Comparison of ENCODE assay signal across 20 cellular contexts in genomic region chr5:172505403-172505759, GRCh38. TPM values are rescaled to one million over a fixed set of nuclear protein-coding genes. Genes with fewer than 3 reads are reported as not detected.
DNase-seq lines count a peak whose midpoint lies in the region; TF ChIP-seq lines count a peak whose summit lies in the region.
"Had no signal": no experiment of that assay in that cellular context is flagged by ENCODE, and none has a peak within 500 bp of the region (broad histone marks: within the 10 kb centered on the region; RNA-seq: fewer than 3 reads in every experiment).

No MANE protein-coding gene starts in this region.

- WGBS in esophagus muscularis mucosa: 78% methylated on average over 8 of the region's 8 CpGs

- H3K27me3 ChIP-seq in breast epithelium: no peaks in the 10 kb centered on the region
- H3K27me3 ChIP-seq in esophagus muscularis mucosa: no peaks in the 10 kb centered on the region
- H3K27me3 ChIP-seq: hepatocyte, upper lobe of right lung had no signal

- H3K27me3 Mint-ChIP-seq in MCF 10A (ENCODE audit: insufficient read depth, unreplicated experiment) (no peaks in the 10 kb centered on the region), progenitor cell of endocrine pancreas (peaks cover 56% of the 10 kb centered on the region)

- H3K27ac ChIP-seq in breast epithelium (peak overlapping the region in 1 of 2 donors; percentile 70), esophagus muscularis mucosa (replicated peaks in 1 of 4) (peak overlapping the region in 3 of 4 donors; percentile 57 to 76 (median 64))
- H3K27ac ChIP-seq: hepatocyte had no signal

- no peaks in the 10 kb centered on the region for H3K36me3 ChIP-seq in breast epithelium
- no peaks in the 10 kb centered on the region for H3K36me3 ChIP-seq in esophagus muscularis mucosa
- H3K36me3 ChIP-seq: upper lobe of right lung had no signal

- H3K27ac Mint-ChIP-seq in MCF 10A (ENCODE audit: low read depth, unreplicated experiment) (peak overlapping the region; percentile 77), progenitor cell of endocrine pancreas (no peak overlapping the region)
- H3K27ac Mint-ChIP-seq: activated naive CD8-positive, alpha-beta T cell treated with anti-CD3 and anti-CD28 coated beads, Interleukin-2, amount 50 U/mL, for 24 hours; HFFc6; naive thymus-derived CD4-positive, alpha-beta T cell had no signal

- no peak for TF ChIP-seq EP300 in esophagus muscularis mucosa (IDR thresholded peaks at IDR 0.05)

- H3K4me3 ChIP-seq in breast epithelium (no peak overlapping the region), esophagus muscularis mucosa (no peak overlapping the region)
- H3K4me3 ChIP-seq: body of pancreas, hepatocyte, upper lobe of right lung had no signal

- H3K9me3 Mint-ChIP-seq in MCF 10A (ENCODE audit: unreplicated experiment): no peaks in the 10 kb centered on the region
- H3K9me3 Mint-ChIP-seq in progenitor cell of endocrine pancreas (ENCODE audit: low read depth): no peaks in the 10 kb centered on the region
- H3K9me3 Mint-ChIP-seq: HFFc6 had no signal

- POLR2A ChIA-PET in MCF 10A (lab: Yijun Ruan, JAX): interaction anchor here (2.0 kb wide), 1 partner anchor 27 kb away, joined by 12 read pairs; no protein-coding TSS in a partner anchor

- BruUV-seq in MCF 10A (replicated peaks; lab: Mats Ljungman, UMichigan): no TSS peak

- H3K9me3 ChIP-seq in breast epithelium (no peaks in the 10 kb centered on the region), esophagus muscularis mucosa (no peaks in the 10 kb centered on the region)
- H3K9me3 ChIP-seq: body of pancreas, upper lobe of right lung had no signal

- H3K4me3 Mint-ChIP-seq in MCF 10A (ENCODE audit: unreplicated experiment): no peak overlapping the region
- no peak overlapping the region for H3K4me3 Mint-ChIP-seq in progenitor cell of endocrine pancreas (ENCODE audit: low read depth)
- H3K4me3 Mint-ChIP-seq: activated naive CD8-positive, alpha-beta T cell treated with anti-CD3 and anti-CD28 coated beads, Interleukin-2, amount 50 U/mL, for 24 hours; HFFc6; naive thymus-derived CD4-positive, alpha-beta T cell had no signal

- H3K4me1 Mint-ChIP-seq in MCF 10A (ENCODE audit: insufficient read depth, unreplicated experiment) (peaks cover 23% of the 10 kb centered on the region), progenitor cell of endocrine pancreas (ENCODE audit: low read depth) (peaks cover 14% of the 10 kb centered on the region)
- H3K4me1 Mint-ChIP-seq: activated naive CD8-positive, alpha-beta T cell treated with anti-CD3 and anti-CD28 coated beads, Interleukin-2, amount 50 U/mL, for 24 hours; naive thymus-derived CD4-positive, alpha-beta T cell had no signal

- intact Hi-C loops in MCF 10A (cut with micrococcal nuclease) (no loop called here), breast epithelium (cut with DNase I; ENCODE audit: low total_unique reads) (no loop called here), esophagus muscularis mucosa (cut with DNase I) (no loop called here)

- H3K36me3 Mint-ChIP-seq in MCF 10A (ENCODE audit: insufficient read depth, unreplicated experiment) (no peaks in the 10 kb centered on the region), progenitor cell of endocrine pancreas (ENCODE audit: insufficient read depth) (no peaks in the 10 kb centered on the region)

- DNase-seq in MCF 10A (ENCODE audit: unreplicated experiment) (no peak), breast epithelium (ENCODE audit: low spot score in 2 of 2) (no peak), esophagus muscularis mucosa (ENCODE audit: extremely low spot score) (peak; percentile 79), progenitor cell of endocrine pancreas (ENCODE audit: low spot score, unreplicated experiment) (peak; percentile 3), ureter (ENCODE audit: low spot score) (peak; percentile 25), GF-D8 (lab: John Stamatoyannopoulos, UW) (no peak), NCI-H345 treated with DMSO at 0.1 percent for 48 hours (lab: John Stamatoyannopoulos, UW; ENCODE audit: unreplicated experiment) (no peak), 8988T (no peak)
- DNase-seq: activated naive CD8-positive, alpha-beta T cell treated with anti-CD3 and anti-CD28 coated beads, Interleukin-2, amount 50 U/mL, for 24 hours; HFFc6; mesendoderm; NCI-H1417 treated with DMSO at 0.1 percent for 48 hours; NCI-H524 treated with DMSO at 0.1 percent for 48 hours; small intestine; stimulated activated CD4-positive, alpha-beta T cell treated with anti-CD3 and anti-CD28 coated beads, Interleukin-2, amount 100 ng/mL, for 48 hours; stimulated activated naive CD8-positive, alpha-beta T cell treated with anti-CD3 and anti-CD28 coated beads, Interleukin-15, Interleukin-2, amounts not matched to agents 100 U/mL and 50 U/mL, for 24 hours had no signal

- TF ChIP-seq POLR2A in breast epithelium (IDR thresholded peaks at IDR 0.05) (no peak), esophagus muscularis mucosa (IDR thresholded peaks at IDR 0.05; ENCODE audit: low read depth) (no peak)

- CTCF ChIA-PET in MCF 10A (lab: Yijun Ruan, JAX): interaction anchor here (1.1 to 1.3 kb wide), 2 partner anchors 26 to 29 kb away, joined by 3 to 6 read pairs; no protein-coding TSS in a partner anchor

- TF ChIP-seq CTCF in MCF 10A (IDR thresholded peaks at IDR 0.05; ENCODE audit: unreplicated experiment): no peak
- no peak for TF ChIP-seq CTCF in breast epithelium (IDR thresholded peaks at IDR 0.05)
- TF ChIP-seq CTCF in esophagus muscularis mucosa (IDR thresholded peaks at IDR 0.05): no peak
- no peak for TF ChIP-seq CTCF in progenitor cell of endocrine pancreas (IDR thresholded peaks at IDR 0.05; ENCODE audit: unreplicated experiment)

- no peaks in the 10 kb centered on the region for H3K4me1 ChIP-seq in breast epithelium
- H3K4me1 ChIP-seq in esophagus muscularis mucosa: peaks cover 14 to 25% (median 21%) of the 10 kb centered on the region in 4 donors
- H3K4me1 ChIP-seq: body of pancreas had no signal

RNA-seq across cellular contexts. Expression of gene SH3PXD2B, which starts 51.1 kb away (rescaled TPM):
- total RNA-seq in MCF 10A (2022) (34.1 and 42.3 TPM in 2 replicates), breast epithelium (100 to 1,000 TPM in 1 of 3 donors, 10 to 100 TPM in 2; 35.3 to 118 (median 43.9) TPM), esophagus muscularis mucosa (10 to 100 TPM; 41.5 to 66.5 (median 49.2) TPM), progenitor cell of endocrine pancreas (72.4 and 79.8 TPM in 2 replicates), ureter (39.8 TPM)

Comparison
In these comparisons a context has a peak if more than half of its experiments do, and no peak if none do; other contexts are left out.
1. DNase-seq: peak in esophagus muscularis mucosa (single experiment), progenitor cell of endocrine pancreas (single experiment) and ureter (single experiment); none in MCF 10A (single experiment), breast epithelium (0 of 2), GF-D8 (single experiment), NCI-H345 treated with DMSO at 0.1 percent for 48 hours (single experiment) and 8988T (single experiment).